1 cellular context compared by ENCODE assay signal in the genomic region with DNA sequence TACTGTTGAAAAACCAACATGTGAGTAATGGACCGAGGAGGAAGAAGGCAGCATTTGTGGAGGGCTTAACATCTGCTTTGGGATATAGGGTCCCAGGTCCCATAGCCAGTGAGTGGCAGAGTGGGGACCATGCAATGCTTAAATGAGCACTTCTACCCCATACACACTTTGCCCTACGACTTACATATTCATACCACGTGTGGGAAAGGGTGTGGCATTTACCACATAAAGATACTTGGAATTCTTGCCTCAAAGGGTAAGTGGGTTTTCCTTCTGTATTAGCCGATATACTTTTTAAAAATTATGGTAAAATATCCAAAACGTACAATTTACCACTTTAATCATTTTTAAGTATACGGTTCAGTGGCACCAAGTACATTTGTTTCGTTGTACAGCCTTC.
TF ChIP-seq lines count a peak whose summit lies in the region.

No MANE protein-coding gene starts in this region.

TF ChIP-seq in IMR-90, 13 proteins besides CTCF, POLR2A, EP300 and RAD21 (continued from another document):
- TF ChIP-seq, protein P1, sequence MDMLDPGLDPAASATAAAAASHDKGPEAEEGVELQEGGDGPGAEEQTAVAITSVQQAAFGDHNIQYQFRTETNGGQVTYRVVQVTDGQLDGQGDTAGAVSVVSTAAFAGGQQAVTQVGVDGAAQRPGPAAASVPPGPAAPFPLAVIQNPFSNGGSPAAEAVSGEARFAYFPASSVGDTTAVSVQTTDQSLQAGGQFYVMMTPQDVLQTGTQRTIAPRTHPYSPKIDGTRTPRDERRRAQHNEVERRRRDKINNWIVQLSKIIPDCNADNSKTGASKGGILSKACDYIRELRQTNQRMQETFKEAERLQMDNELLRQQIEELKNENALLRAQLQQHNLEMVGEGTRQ (IDR thresholded peaks at IDR 0.05; ENCODE audit: low read depth, low read length), result no peak
- TF ChIP-seq SMC3 (IDR thresholded peaks at IDR 0.05; ENCODE audit: low read depth, low read length), result no peak
- TF ChIP-seq MAZ (IDR thresholded peaks at IDR 0.05; ENCODE audit: borderline replicate concordance, low read depth, low read length), result no peak
- no peak for TF ChIP-seq FOS (IDR thresholded peaks at IDR 0.05; ENCODE audit: low read depth, low read length)
- no peak for TF ChIP-seq RCOR1 (IDR thresholded peaks at IDR 0.05; ENCODE audit: insufficient replicate concordance, low read length)
- TF ChIP-seq, protein P2, sequence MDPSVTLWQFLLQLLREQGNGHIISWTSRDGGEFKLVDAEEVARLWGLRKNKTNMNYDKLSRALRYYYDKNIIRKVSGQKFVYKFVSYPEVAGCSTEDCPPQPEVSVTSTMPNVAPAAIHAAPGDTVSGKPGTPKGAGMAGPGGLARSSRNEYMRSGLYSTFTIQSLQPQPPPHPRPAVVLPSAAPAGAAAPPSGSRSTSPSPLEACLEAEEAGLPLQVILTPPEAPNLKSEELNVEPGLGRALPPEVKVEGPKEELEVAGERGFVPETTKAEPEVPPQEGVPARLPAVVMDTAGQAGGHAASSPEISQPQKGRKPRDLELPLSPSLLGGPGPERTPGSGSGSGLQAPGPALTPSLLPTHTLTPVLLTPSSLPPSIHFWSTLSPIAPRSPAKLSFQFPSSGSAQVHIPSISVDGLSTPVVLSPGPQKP (IDR thresholded peaks at IDR 0.05; ENCODE audit: borderline replicate concordance, low read depth, low read length), result no peak
- no peak for TF ChIP-seq MAFK (IDR thresholded peaks at IDR 0.05; ENCODE audit: low read depth, low read length)
- TF ChIP-seq CEBPB (IDR thresholded peaks at IDR 0.05; ENCODE audit: low read depth, low read length), result no peak
- TF ChIP-seq BHLHE40 (IDR thresholded peaks at IDR 0.05; ENCODE audit: low read depth, low read length), result no peak
